22 cellular contexts compared by ENCODE assay signal in the genomic region with DNA sequence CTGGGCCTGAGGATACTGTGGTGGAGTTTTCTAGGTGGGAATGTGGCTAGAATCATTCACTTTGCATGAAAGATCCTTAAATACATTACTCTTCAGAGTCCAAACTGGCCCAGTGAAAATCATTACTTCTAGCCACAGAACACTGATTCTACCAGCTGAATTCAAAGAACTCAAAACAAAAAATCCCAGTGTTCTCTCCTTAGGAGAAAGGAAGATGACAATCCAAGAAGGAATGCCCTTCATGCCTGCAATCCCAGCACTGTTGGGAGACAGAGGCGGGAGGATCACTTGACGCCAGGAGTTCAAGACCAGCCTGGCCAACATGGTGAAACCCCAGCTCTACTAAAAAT. TPM values are rescaled to one million over a fixed set of nuclear protein-coding genes. Genes with fewer than 3 reads are reported as not detected.
"Had no signal": no experiment of that assay in that cellular context is flagged by ENCODE, and none has a peak within 500 bp of the region (broad histone marks: within the 10 kb centered on the region; RNA-seq: fewer than 3 reads in every experiment).

No MANE protein-coding gene starts in this region.

- H3K36me3 ChIP-seq: MG63 had no signal

- ATAC-seq: activated CD8-positive, alpha-beta T cell treated with anti-CD3 and anti-CD28 coated beads for 36 hours had no signal

- H3K4me3 Mint-ChIP-seq: activated CD8-positive, alpha-beta T cell treated with anti-CD3 and anti-CD28 coated beads for 36 hours had no signal

- H3K27ac Mint-ChIP-seq: activated CD8-positive, alpha-beta T cell treated with anti-CD3 and anti-CD28 coated beads for 36 hours had no signal

- H3K9me3 Mint-ChIP-seq: activated CD8-positive, alpha-beta T cell treated with anti-CD3 and anti-CD28 coated beads for 36 hours had no signal

- H3K9me3 ChIP-seq: breast epithelium, MG63, SK-N-SH had no signal

- H3K27ac ChIP-seq: breast epithelium, VCaP had no signal

- H3K27me3 Mint-ChIP-seq: activated CD8-positive, alpha-beta T cell treated with anti-CD3 and anti-CD28 coated beads for 36 hours had no signal

- H3K4me3 ChIP-seq: breast epithelium, MG63 had no signal

- H3K9ac ChIP-seq: SK-N-SH had no signal

- DNase-seq: activated CD4-positive, CD25-positive, alpha-beta regulatory T cell; activated CD8-positive, alpha-beta memory T cell treated with anti-CD3 and anti-CD28 coated beads, Interleukin-2, amount 50 U/mL, for 48 hours; activated CD8-positive, alpha-beta T cell treated with anti-CD3 and anti-CD28 coated beads for 36 hours; activated naive CD4-positive, alpha-beta T cell treated with anti-CD3 and anti-CD28 coated beads, Interleukin-2, amount 50 U/mL, for 16 hours; activated T-cell treated with anti-CD3 and anti-CD28 coated beads, Interleukin-2, amount 50 U/mL, for 1 hour; aorta; caudate nucleus; MG63; NCI-H1092 treated with DMSO at 0.1 percent for 48 hours; NCI-H1417 treated with DMSO at 0.1 percent for 48 hours; NCI-H1694 treated with DMSO at 0.1 percent for 48 hours; NCI-H2029 treated with DMSO at 0.1 percent for 48 hours; NCI-H345; NCI-H510A; NCI-H526 treated with DMSO at 0.1 percent for 48 hours; NCI-H82; RPMI8226; SK-N-SH; T-helper 1 cell had no signal

RNA-seq across cellular contexts. Expression of a gene that starts 35.2 kb away (rescaled TPM):
- total RNA-seq: activated CD8-positive, alpha-beta T cell treated with anti-CD3 and anti-CD28 coated beads for 36 hours; T-helper 2 cell treated with Interferon-gamma antibody and Interleukin-4, amounts not matched to agents 100 ng/mL and 5 ng/mL, for 36 hours had no signal
